Comparison of ENCODE assay signal across 1 cellular context in the genomic region with DNA sequence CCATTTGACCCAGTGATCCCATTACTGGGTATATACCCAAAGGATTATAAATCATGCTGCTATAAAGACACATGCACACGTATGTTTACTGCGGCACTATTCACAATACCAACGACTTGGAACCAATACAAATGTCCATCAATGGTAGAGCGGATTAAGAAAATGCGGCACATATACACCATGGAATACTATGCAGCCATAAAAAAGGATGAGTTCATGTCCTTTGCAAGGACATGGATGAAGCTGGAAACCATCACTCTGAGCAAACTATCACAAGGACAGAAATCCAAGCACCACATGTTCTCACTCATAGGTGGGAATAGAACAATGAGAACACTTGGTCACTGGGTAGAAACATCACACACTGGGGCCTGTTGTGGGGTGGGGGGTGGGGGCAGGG. TPM values are rescaled to one million over a fixed set of nuclear protein-coding genes. Genes with fewer than 3 reads are reported as not detected.
"Had no signal": no experiment of that assay in that cellular context is flagged by ENCODE, and none has a peak within 500 bp of the region (broad histone marks: within the 10 kb centered on the region; RNA-seq: fewer than 3 reads in every experiment).

No MANE protein-coding gene starts in this region.

RNA-seq across cellular contexts. Expression of a gene that starts 16.9 kb away (rescaled TPM):
- total RNA-seq: activated B cell treated with CpG ODN at 0.5 μM for 24 hours had no signal
